ENCODE assay signal across 8 cellular contexts in genomic region chr12:12992418-12993175, GRCh38. TPM values are rescaled to one million over a fixed set of nuclear protein-coding genes. Genes with fewer than 3 reads are reported as not detected.
DNase-seq lines count a peak whose midpoint lies in the region; TF ChIP-seq lines count a peak whose summit lies in the region.

No MANE protein-coding gene starts in this region.

- H3K27ac Mint-ChIP-seq in CD14-positive monocyte (peak overlapping the region; percentile 97 to 99 (median 98)), neural crest cell (ENCODE audit: unreplicated experiment) (peak overlapping the region; percentile 22)

- H3K27me3 Mint-ChIP-seq in CD14-positive monocyte (ENCODE audit: low read depth in 3 of 3) (no peaks in the 10 kb centered on the region), neural crest cell (ENCODE audit: low read depth) (no peaks in the 10 kb centered on the region)

- H3K36me3 Mint-ChIP-seq in CD14-positive monocyte (peaks cover 19 to 22% of the 10 kb centered on the region in 2 donors), neural crest cell (ENCODE audit: low read depth) (no peaks in the 10 kb centered on the region)

- TF ChIP-seq CTCF in CD14-positive monocyte (IDR thresholded peaks at IDR 0.05) (no peak), epithelial cell of proximal tubule (conservative IDR thresholded peaks at IDR 0.05; ENCODE audit: low read depth, low read length) (no peak), neural crest cell (conservative IDR thresholded peaks at IDR 0.05) (no peak)

- DNase-seq in CD14-positive monocyte (ENCODE audit: low spot score) (peak; percentile 83), NCI-H226 (peak; percentile 82), epithelial cell of proximal tubule (ENCODE audit: low read depth) (peak; percentile 74), neural crest cell (ENCODE audit: low read depth, low spot score) (no peak), NCI-H187 treated with DMSO at 0.1 percent for 48 hours (lab: John Stamatoyannopoulos, UW) (no peak), ecto neural progenitor cell (ENCODE audit: low spot score) (no peak), NCI-H2107 treated with DMSO at 0.1 percent for 48 hours (lab: John Stamatoyannopoulos, UW; ENCODE audit: unreplicated experiment) (no peak), cerebellar cortex (ENCODE audit: low spot score) (no peak)

- H3K9me3 Mint-ChIP-seq in CD14-positive monocyte (no peaks in the 10 kb centered on the region), neural crest cell (no peaks in the 10 kb centered on the region)

- H3K4me1 Mint-ChIP-seq in CD14-positive monocyte: peaks cover 50% of the 10 kb centered on the region
- no peaks in the 10 kb centered on the region for H3K4me1 Mint-ChIP-seq in neural crest cell

- H3K4me3 ChIP-seq in epithelial cell of proximal tubule (ENCODE audit: low read depth, low read length): peak overlapping the region; percentile 16

- H3K4me3 Mint-ChIP-seq in CD14-positive monocyte (peak overlapping the region; percentile 75 to 83), neural crest cell (no peak overlapping the region)

- intact Hi-C loops in CD14-positive monocyte (cut with micrococcal nuclease): loop anchor here in 1 of 2 donors (5.0 kb wide), 1 partner anchor 110 kb away; the partner anchor contains the start of gene GSG1

RNA-seq across cellular contexts. Expression of gene HEBP1, which starts 7.5 kb away (rescaled TPM):
- polyA plus RNA-seq in CD14-positive monocyte: 10 to 100 TPM; 71.3 to 89.3 TPM
- total RNA-seq in epithelial cell of proximal tubule: 12.7 and 13.0 TPM in 2 replicates
- 23.6 and 27.7 TPM in 2 replicates for total RNA-seq in neural crest cell

RNA-seq across cellular contexts. Expression of gene GPRC5D, which starts 40.6 kb away (rescaled TPM):
- polyA plus RNA-seq in CD14-positive monocyte: not detected
- total RNA-seq in epithelial cell of proximal tubule (not detected in 2 replicates), neural crest cell (not detected in 2 replicates)

RNA-seq across cellular contexts. Expression of gene FAM234B, which starts 51.6 kb away (rescaled TPM):
- polyA plus RNA-seq in CD14-positive monocyte: 1 to 10 TPM; 1.6 to 3.2 TPM
- total RNA-seq in epithelial cell of proximal tubule: 3.8 and 6.4 TPM in 2 replicates
- total RNA-seq in neural crest cell: 16.0 and 16.3 TPM in 2 replicates

Comparison
In these comparisons a context has a peak if more than half of its experiments do, and no peak if none do; other contexts are left out.
1. DNase-seq: peak in CD14-positive monocyte (single experiment), NCI-H226 (single experiment) and epithelial cell of proximal tubule (single experiment); none in neural crest cell (single experiment), NCI-H187 treated with DMSO at 0.1 percent for 48 hours (single experiment), ecto neural progenitor cell (single experiment), NCI-H2107 treated with DMSO at 0.1 percent for 48 hours (single experiment) and cerebellar cortex (single experiment).